ENCODE assay signal across 8 cellular contexts in genomic region chr5:54547711-54548250, GRCh38. TPM values are rescaled to one million over a fixed set of nuclear protein-coding genes. Genes with fewer than 3 reads are reported as not detected.
A peak's percentile ranks its signal among the peaks of the same experiment; 100 is the strongest.
DNase-seq lines count a peak whose midpoint lies in the region; ATAC-seq and TF ChIP-seq lines count a peak whose summit lies in the region.
"Had no signal": no experiment of that assay in that cellular context is flagged by ENCODE, and none has a peak within 500 bp of the region (broad histone marks: within the 10 kb centered on the region; RNA-seq: fewer than 3 reads in every experiment).

No MANE protein-coding gene starts in this region.

- H3K36me3 Mint-ChIP-seq in HFFc6 (ENCODE audit: low read depth), result peaks cover 48% of the 10 kb centered on the region

- no peaks in the 10 kb centered on the region for H3K27me3 ChIP-seq in thyroid gland

- no peak overlapping the region for H3K4me3 ChIP-seq in astrocyte of the spinal cord (ENCODE audit: low read depth, low read length)
- no peak overlapping the region for H3K4me3 ChIP-seq in thyroid gland (replicated peaks in 1 of 3)

- H3K27ac Mint-ChIP-seq in HFFc6, result peak overlapping the region; percentile 37; the same call in 1 of the 2 replicates

- intact Hi-C loops in thyroid gland (cut with DNase I), result no loop called here

- H3K27ac ChIP-seq in thyroid gland, result peak overlapping the region; percentile 12 to 75 (median 47)

- in situ Hi-C loops in astrocyte of the spinal cord (cut with HindIII; ENCODE audit: low sequenced_read_pairs), result no loop called here

- H3K4me1 Mint-ChIP-seq in HFFc6 (ENCODE audit: low read depth), result peaks cover 29% of the 10 kb centered on the region

- WGBS in thyroid gland, 2 donors, result 17 to 33% methylated on average over 1 of the region's 1 CpG

- no peak for TF ChIP-seq POLR2A in thyroid gland (IDR thresholded peaks at IDR 0.05)

- no peak for ATAC-seq in HG03378 (IDR thresholded peaks at IDR 0.05; ENCODE audit: unreplicated experiment)

- H3K27me3 Mint-ChIP-seq in HFFc6 (ENCODE audit: insufficient read depth), result no peaks in the 10 kb centered on the region

- no peaks in the 10 kb centered on the region for H3K9me3 ChIP-seq in thyroid gland

- DNase-seq in HFFc6 (peak; percentile 53), astrocyte of the spinal cord (ENCODE audit: low read depth, low spot score) (peak; percentile 12), hepatic stellate cell (ENCODE audit: low spot score) (peak; percentile 61), thyroid gland (peak; percentile 81 to 83), NCI-H526 (lab: John Stamatoyannopoulos, UW) (no peak)
- DNase-seq in activated CD4-positive, CD25-positive, alpha-beta regulatory T cell (lab: John Stamatoyannopoulos, UW), result no peak
- DNase-seq: MV-4-11 had no signal

- no peak overlapping the region for H3K4me3 Mint-ChIP-seq in HFFc6

- H3K9me3 Mint-ChIP-seq in HFFc6, result no peaks in the 10 kb centered on the region

- H3K36me3 ChIP-seq in thyroid gland, result no peaks in the 10 kb centered on the region

- H3K4me1 ChIP-seq in thyroid gland, result peaks cover 31 to 38% of the 10 kb centered on the region in 2 donors

- TF ChIP-seq CTCF in HFFc6 (IDR thresholded peaks at IDR 0.05) (no peak), astrocyte of the spinal cord (IDR thresholded peaks at IDR 0.05; ENCODE audit: low read depth, low read length) (no peak), thyroid gland (IDR thresholded peaks at IDR 0.05) (no peak)

RNA-seq across cellular contexts. Expression of gene SNX18, which starts 30.2 kb away (rescaled TPM):
- total RNA-seq in HFFc6 (2021; fragmentation: NEBNext Ultra II Directional; extraction: Animal tissue kit (Norgen Biotek cat#: 25700)), result 10 to 100 TPM; 32.8 to 47.3 (median 39.7) TPM
- 10 to 100 TPM; 50.4 to 89.4 (median 72.8) TPM for total RNA-seq in thyroid gland

Comparison
In these comparisons a context has a peak if more than half of its experiments do, and no peak if none do; other contexts are left out.
1. DNase-seq: peak in HFFc6 (single experiment), astrocyte of the spinal cord (single experiment), hepatic stellate cell (single experiment) and thyroid gland (2 of 2); none in activated CD4-positive, CD25-positive, alpha-beta regulatory T cell (0 of 4) and NCI-H526 (0 of 2).